Comparison of ENCODE assay signal across 27 cellular contexts in the genomic region with DNA sequence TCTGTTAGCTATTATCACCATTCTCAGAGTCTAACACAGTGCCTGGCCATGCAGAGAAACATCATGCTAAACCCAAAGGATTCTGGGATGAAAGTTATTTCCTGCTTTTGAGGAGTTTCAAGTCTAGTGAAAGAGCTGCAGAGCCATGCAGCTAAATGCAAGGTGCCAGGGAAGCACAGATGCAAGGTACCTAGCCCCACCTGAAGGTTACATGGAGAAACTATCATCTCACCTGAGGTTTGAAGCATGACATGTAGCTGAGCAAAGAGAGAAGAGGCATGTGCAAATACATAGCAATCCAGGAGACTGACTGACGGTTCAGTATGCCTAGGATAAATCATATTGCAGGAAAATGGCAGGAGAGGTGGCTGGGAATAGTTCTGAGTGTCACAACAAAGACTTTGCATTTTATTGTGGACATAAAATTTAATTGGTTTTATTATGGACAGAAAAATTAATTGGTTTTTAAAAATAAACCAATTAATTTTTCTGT.
"Had no signal": no experiment of that assay in that cellular context is flagged by ENCODE, and none has a peak within 500 bp of the region (broad histone marks: within the 10 kb centered on the region; RNA-seq: fewer than 3 reads in every experiment).

No MANE protein-coding gene starts in this region.

- H3K27ac Mint-ChIP-seq: activated naive CD8-positive, alpha-beta T cell; activated T-cell treated with anti-CD3 and anti-CD28 coated beads, Interleukin-2, amount 50 U/mL, for 24 hours; activated T-helper 17 cell treated with anti-CD3 and anti-CD28 coated beads, Interleukin-2, amount 50 U/mL, for 72 hours; memory B cell; stimulated activated effector memory CD8-positive, alpha-beta T cell treated with anti-CD3 and anti-CD28 coated beads, Interleukin-12 subunit alpha, Interleukin-12 subunit beta, amount 100 ng/mL, for 72 hours; stimulated activated naive CD8-positive, alpha-beta T cell treated with anti-CD3 and anti-CD28 coated beads, Interleukin-15, amount 100 ng/mL, for 72 hours; T-helper 2 cell treated with Interferon-gamma antibody and Interleukin-4, amounts not matched to agents 5 μg/mL and 100 μg/mL, for 36 hours had no signal

- H3K27me3 ChIP-seq: adrenal gland, esophagus muscularis mucosa, right lobe of liver, tibial nerve had no signal

- H3K4me3 Mint-ChIP-seq: activated naive CD8-positive, alpha-beta T cell; activated T-cell treated with anti-CD3 and anti-CD28 coated beads, Interleukin-2, amount 50 U/mL, for 24 hours; activated T-helper 17 cell treated with anti-CD3 and anti-CD28 coated beads, Interleukin-2, amount 50 U/mL, for 72 hours; memory B cell; nephron progenitor cell; stimulated activated effector memory CD8-positive, alpha-beta T cell treated with anti-CD3 and anti-CD28 coated beads, Interleukin-12 subunit alpha, Interleukin-12 subunit beta, amount 100 ng/mL, for 72 hours; stimulated activated naive CD8-positive, alpha-beta T cell treated with anti-CD3 and anti-CD28 coated beads, Interleukin-15, amount 100 ng/mL, for 72 hours; T-helper 2 cell treated with Interferon-gamma antibody and Interleukin-4, amounts not matched to agents 5 μg/mL and 100 μg/mL, for 36 hours had no signal

- ATAC-seq: activated T-helper 17 cell treated with anti-CD3 and anti-CD28 coated beads, Interleukin-2, amount 50 U/mL, for 72 hours; mucosa of descending colon; right lobe of liver; stimulated activated effector memory CD8-positive, alpha-beta T cell treated with anti-CD3 and anti-CD28 coated beads, Interleukin-12 subunit alpha, Interleukin-12 subunit beta, amount 100 ng/mL, for 72 hours; stimulated activated naive CD8-positive, alpha-beta T cell treated with anti-CD3 and anti-CD28 coated beads, Interleukin-15, amount 100 ng/mL, for 72 hours had no signal

- H3K4me1 ChIP-seq: right lobe of liver had no signal

- H3K27me3 Mint-ChIP-seq: activated naive CD8-positive, alpha-beta T cell; activated T-cell treated with anti-CD3 and anti-CD28 coated beads, Interleukin-2, amount 50 U/mL, for 24 hours; activated T-helper 17 cell treated with anti-CD3 and anti-CD28 coated beads, Interleukin-2, amount 50 U/mL, for 72 hours; memory B cell; stimulated activated naive CD8-positive, alpha-beta T cell treated with anti-CD3 and anti-CD28 coated beads, Interleukin-15, amount 100 ng/mL, for 72 hours had no signal

- H3K36me3 ChIP-seq: adrenal gland, esophagus muscularis mucosa, right lobe of liver, tibial nerve had no signal

- H3K36me3 Mint-ChIP-seq: activated naive CD8-positive, alpha-beta T cell; memory B cell; stimulated activated effector memory CD8-positive, alpha-beta T cell treated with anti-CD3 and anti-CD28 coated beads, Interleukin-12 subunit alpha, Interleukin-12 subunit beta, amount 100 ng/mL, for 72 hours had no signal

- DNase-seq: activated CD4-positive, alpha-beta T cell treated with anti-CD3 and anti-CD28 coated beads, Interleukin-2, amount 50 U/mL, for 4 hours; activated CD8-positive, alpha-beta memory T cell treated with anti-CD3 and anti-CD28 coated beads for 24 hours; activated CD8-positive, alpha-beta memory T cell treated with anti-CD3 and anti-CD28 coated beads, Interleukin-2, amount 50 U/mL, for 4 hours; activated naive CD4-positive, alpha-beta T cell; activated T-cell treated with anti-CD3 and anti-CD28 coated beads, Interleukin-2, amount 50 U/mL, for 24 hours; adrenal gland; central memory CD4-positive, alpha-beta T cell; effector memory CD4-positive, alpha-beta T cell; hippocampal formation; mucosa of descending colon; nephron progenitor cell; nucleus accumbens; right lobe of liver; stimulated activated CD4-positive, alpha-beta T cell treated with anti-CD3 and anti-CD28 coated beads, Interleukin-2, amount 100 ng/mL, for 24 hours; stimulated activated naive CD8-positive, alpha-beta T cell treated with anti-CD3 and anti-CD28 coated beads, Interleukin-15, amount 100 ng/mL, for 72 hours had no signal

- FAIRE-seq: astrocyte, colon, frontal cortex, urothelium cell line had no signal

- H3K4me3 ChIP-seq: adrenal gland, esophagus muscularis mucosa, mucosa of descending colon, right lobe of liver, skin epidermis, tibial nerve had no signal

- H3K27ac ChIP-seq: adrenal gland, esophagus muscularis mucosa, right lobe of liver, skin epidermis had no signal

- H3K9me3 ChIP-seq: adrenal gland, esophagus muscularis mucosa, mucosa of descending colon, right lobe of liver, tibial nerve had no signal

- H3K9me3 Mint-ChIP-seq: memory B cell, nephron progenitor cell had no signal

- H3K4me1 Mint-ChIP-seq: activated T-helper 17 cell treated with anti-CD3 and anti-CD28 coated beads, Interleukin-2, amount 50 U/mL, for 72 hours; memory B cell; stimulated activated effector memory CD8-positive, alpha-beta T cell treated with anti-CD3 and anti-CD28 coated beads, Interleukin-12 subunit alpha, Interleukin-12 subunit beta, amount 100 ng/mL, for 72 hours; stimulated activated naive CD8-positive, alpha-beta T cell treated with anti-CD3 and anti-CD28 coated beads, Interleukin-15, amount 100 ng/mL, for 72 hours had no signal
